In the genomic region with DNA sequence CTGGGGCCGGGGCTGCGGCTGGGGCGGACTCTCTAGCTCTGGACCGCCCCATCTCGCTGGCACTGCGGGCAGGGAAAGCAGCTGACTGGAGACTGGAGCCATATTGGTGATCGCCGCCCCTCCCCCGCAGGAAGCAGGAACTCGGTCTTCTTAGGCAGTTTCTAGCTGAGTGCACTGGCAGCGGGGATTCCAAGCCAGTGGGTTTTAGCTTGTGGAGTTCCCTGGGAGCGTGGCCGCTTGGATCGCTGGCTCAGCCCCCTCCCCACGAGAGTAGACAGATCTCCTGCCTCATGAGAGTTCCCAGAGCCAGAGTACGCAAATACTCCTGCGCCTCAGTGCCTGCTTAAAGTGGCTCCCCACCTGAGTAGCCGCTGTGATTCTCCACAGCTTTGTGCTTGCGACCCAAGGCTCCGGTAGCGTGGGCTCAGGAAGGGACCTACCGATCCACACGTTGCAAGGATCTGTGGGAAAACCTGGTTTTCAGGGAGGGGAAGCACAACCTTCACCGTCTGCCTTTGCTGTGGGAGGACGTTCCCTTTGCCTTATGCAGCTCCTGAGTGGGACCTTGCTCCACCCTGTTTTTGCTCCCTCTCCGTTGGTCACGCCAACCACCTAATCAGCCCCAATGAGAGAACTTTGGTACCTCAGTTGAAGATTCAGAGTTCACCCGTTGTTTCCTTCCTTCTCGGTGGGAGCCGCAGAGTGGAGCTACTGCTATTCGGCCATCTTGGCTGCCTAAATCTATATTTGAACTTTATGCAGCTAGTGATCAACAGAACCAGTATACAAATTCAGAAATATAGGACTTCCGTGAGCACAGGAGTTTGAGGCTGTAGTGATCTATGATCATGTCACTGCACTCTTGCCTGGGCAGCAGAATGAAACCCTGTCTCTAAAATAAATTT, we compare ENCODE assay signal across 1 cellular context.
TF ChIP-seq lines count a peak whose summit lies in the region.

No MANE protein-coding gene starts in this region.

TF ChIP-seq in H1, 55 proteins besides CTCF, POLR2A, EP300 and RAD21:
- TF ChIP-seq SIN3A (conservative IDR thresholded peaks at IDR 0.05 in 1 of 2, IDR thresholded peaks at IDR 0.05 in 1 of 2; ENCODE audit: low read depth in 1 of 2, low read length in 2 of 2) (no peak), GTF2F1 (IDR thresholded peaks at IDR 0.05; ENCODE audit: borderline replicate concordance, low read depth, low read length) (no peak), NANOG (IDR thresholded peaks at IDR 0.05; ENCODE audit: insufficient read depth, low read depth, low read length, poor library complexity, severe bottlenecking) (no peak), BRCA1 (IDR thresholded peaks at IDR 0.05; ENCODE audit: low read depth, low read length) (no peak), HDAC6 (IDR thresholded peaks at IDR 0.05; ENCODE audit: low read depth, low read length) (no peak), SP2 (IDR thresholded peaks at IDR 0.05; ENCODE audit: low read length) (no peak), EZH2 (IDR thresholded peaks at IDR 0.05; ENCODE audit: low read depth, low read length, severe bottlenecking) (no peak), CEBPB (IDR thresholded peaks at IDR 0.05; ENCODE audit: low read depth, low read length) (no peak), SIRT6 (IDR thresholded peaks at IDR 0.05; ENCODE audit: low read length) (no peak), YY1 (IDR thresholded peaks at IDR 0.05; ENCODE audit: low read depth, low read length) (no peak), CTBP2 (IDR thresholded peaks at IDR 0.05; ENCODE audit: borderline replicate concordance, insufficient read depth, insufficient read length, low read length) (no peak), TCF12 (IDR thresholded peaks at IDR 0.05; ENCODE audit: low read depth, low read length) (no peak), SIX5 (IDR thresholded peaks at IDR 0.05; ENCODE audit: low read depth, low read length) (no peak), POLR2AphosphoS5 (IDR thresholded peaks at IDR 0.05; ENCODE audit: low read depth, low read length) (no peak), SRF (IDR thresholded peaks at IDR 0.05; ENCODE audit: low read depth, low read length) (no peak), GABPA (IDR thresholded peaks at IDR 0.05; ENCODE audit: borderline replicate concordance, insufficient read depth, low read length) (no peak)
- TF ChIP-seq, protein P1, sequence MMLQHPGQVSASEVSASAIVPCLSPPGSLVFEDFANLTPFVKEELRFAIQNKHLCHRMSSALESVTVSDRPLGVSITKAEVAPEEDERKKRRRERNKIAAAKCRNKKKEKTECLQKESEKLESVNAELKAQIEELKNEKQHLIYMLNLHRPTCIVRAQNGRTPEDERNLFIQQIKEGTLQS (IDR thresholded peaks at IDR 0.05; ENCODE audit: insufficient read depth, low read depth, low read length), result no peak
